ENCODE assay signal across 8 cellular contexts in the genomic region with DNA sequence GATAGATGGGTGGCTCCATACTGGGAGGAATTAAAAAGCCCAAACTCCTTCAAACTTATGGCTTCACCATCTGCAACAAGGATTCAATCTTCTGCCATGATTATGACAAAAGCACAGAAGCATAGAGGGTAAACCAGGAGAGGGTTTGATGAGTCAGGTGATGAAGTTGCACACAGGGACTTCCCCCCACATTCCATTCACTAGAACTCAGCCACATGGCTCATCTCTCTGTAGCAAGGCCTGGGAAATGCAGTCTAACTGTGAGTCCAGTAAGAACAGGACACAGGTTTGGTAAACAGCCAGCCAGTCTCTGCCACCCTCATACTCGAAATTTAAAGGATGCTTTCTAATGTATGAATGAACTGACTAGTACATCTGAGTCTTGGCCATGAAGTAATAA.
A peak's percentile ranks its signal among the peaks of the same experiment; 100 is the strongest.
DNase-seq lines count a peak whose midpoint lies in the region; ATAC-seq, FAIRE-seq and TF ChIP-seq lines count a peak whose summit lies in the region.

No MANE protein-coding gene starts in this region.

- DNase-seq in A549 (ENCODE audit: low read depth in 1 of 2, low spot score in 1 of 2) (peak; percentile 59 to 69), WTC11 (ENCODE audit: low spot score) (no peak), transverse colon (no peak), germinal center (ENCODE audit: low spot score) (no peak)
- DNase-seq in stimulated activated effector memory CD8-positive, alpha-beta T cell treated with anti-CD3 and anti-CD28 coated beads, Interleukin-12 subunit alpha, Interleukin-12 subunit beta, amount 100 ng/mL, for 72 hours (ENCODE audit: low spot score in 2 of 2): peak in 1 of 2 donors; percentile 67

- TF ChIP-seq POLR2A in A549 (IDR thresholded peaks at IDR 0.05; ENCODE audit: low read length) (no peak), gastroesophageal sphincter (IDR thresholded peaks at IDR 0.05) (no peak), transverse colon (IDR thresholded peaks at IDR 0.05) (no peak)

- no peak for TF ChIP-seq EP300 in A549 (IDR thresholded peaks at IDR 0.05)
- TF ChIP-seq EP300 in gastroesophageal sphincter (IDR thresholded peaks at IDR 0.05): no peak
- no peak for TF ChIP-seq EP300 in transverse colon (IDR thresholded peaks at IDR 0.05; ENCODE audit: low read depth)

- H3K4me3 ChIP-seq in A549 (no peak overlapping the region), gastroesophageal sphincter (no peak overlapping the region), transverse colon (no peak overlapping the region)

- 9% methylated on average over 1 of the region's 1 CpG for WGBS in A549 (ENCODE audit: missing lambda C conversion rate)
- WGBS in gastroesophageal sphincter (ENCODE audit: low coverage in 1 of 2), 2 donors: 25 to 50% methylated on average over 1 of the region's 1 CpG
- WGBS in transverse colon (ENCODE audit: low coverage in 1 of 2), 2 donors: 29 to 55% methylated on average over 1 of the region's 1 CpG

- H3K9me3 Mint-ChIP-seq in WTC11: no peaks in the 10 kb centered on the region
- no peaks in the 10 kb centered on the region for H3K9me3 Mint-ChIP-seq in stimulated activated effector memory CD8-positive, alpha-beta T cell treated with anti-CD3 and anti-CD28 coated beads, Interleukin-12 subunit alpha, Interleukin-12 subunit beta, amount 100 ng/mL, for 72 hours

- H3K27me3 Mint-ChIP-seq in WTC11 (ENCODE audit: low read depth): no peaks in the 10 kb centered on the region

- peaks cover 7% of the 10 kb centered on the region for H3K4me1 Mint-ChIP-seq in WTC11
- peaks cover 69% of the 10 kb centered on the region for H3K4me1 Mint-ChIP-seq in stimulated activated effector memory CD8-positive, alpha-beta T cell treated with anti-CD3 and anti-CD28 coated beads, Interleukin-12 subunit alpha, Interleukin-12 subunit beta, amount 100 ng/mL, for 72 hours

- H3K27me3 ChIP-seq in gastroesophageal sphincter (no peaks in the 10 kb centered on the region), transverse colon (no peaks in the 10 kb centered on the region)

- CTCF ChIA-PET in A549 (lab: Yijun Ruan, JAX) (no interaction called here), WTC11 (lab: Charles Lee) (no interaction called here)

- intact Hi-C loops in transverse colon (cut with DNase I; ENCODE audit: low total_unique reads): no loop called here

- no peak overlapping the region for H3K4me3 Mint-ChIP-seq in WTC11
- peak overlapping the region; percentile 15 for H3K4me3 Mint-ChIP-seq in stimulated activated effector memory CD8-positive, alpha-beta T cell treated with anti-CD3 and anti-CD28 coated beads, Interleukin-12 subunit alpha, Interleukin-12 subunit beta, amount 100 ng/mL, for 72 hours

- in situ Hi-C loops in transverse colon (cut with MboI; ENCODE audit: low pct_ligation_motif_present in 1 of 4, low pct_unique_long_range_greater_than_20kb in 1 of 4, low sequenced_read_pairs in 3 of 4): no loop called here

- no peaks in the 10 kb centered on the region for H3K36me3 ChIP-seq in gastroesophageal sphincter
- H3K36me3 ChIP-seq in transverse colon: no peaks in the 10 kb centered on the region

- 0 out of 2 replicates have a peak overlapping the region, but pooled peaks have one; percentile 73 for H3K27ac Mint-ChIP-seq in WTC11
- H3K27ac Mint-ChIP-seq in stimulated activated effector memory CD8-positive, alpha-beta T cell treated with anti-CD3 and anti-CD28 coated beads, Interleukin-12 subunit alpha, Interleukin-12 subunit beta, amount 100 ng/mL, for 72 hours: peak overlapping the region; percentile 77

- TF ChIP-seq RAD21 in A549 (conservative IDR thresholded peaks at IDR 0.05 in 1 of 2, IDR thresholded peaks at IDR 0.05 in 1 of 2): no peak

- H3K9me3 ChIP-seq in A549 (no peaks in the 10 kb centered on the region), gastroesophageal sphincter (no peaks in the 10 kb centered on the region), transverse colon (no peaks in the 10 kb centered on the region)

- peak overlapping the region; percentile 30 for H3K4me2 ChIP-seq in A549

- POLR2A ChIA-PET in A549 (lab: Yijun Ruan, JAX): no interaction called here
- POLR2A ChIA-PET in WTC11 (lab: Charles Lee): no interaction called here

- TF ChIP-seq CTCF in A549 (IDR thresholded peaks at IDR 0.05) (no peak), WTC11 (IDR thresholded peaks at IDR 0.05) (no peak), gastroesophageal sphincter (IDR thresholded peaks at IDR 0.05) (no peak), transverse colon (IDR thresholded peaks at IDR 0.05) (no peak)

- no peak for FAIRE-seq in A549 (lab: Jason Lieb, UNC)

- H3K4me1 ChIP-seq in A549: peaks cover 22% of the 10 kb centered on the region
- H3K4me1 ChIP-seq in gastroesophageal sphincter: peaks cover 0 to 18% (median 0%) of the 10 kb centered on the region in 3 donors
- no peaks in the 10 kb centered on the region for H3K4me1 ChIP-seq in transverse colon

- H3K36me3 Mint-ChIP-seq in WTC11: no peaks in the 10 kb centered on the region
- H3K36me3 Mint-ChIP-seq in stimulated activated effector memory CD8-positive, alpha-beta T cell treated with anti-CD3 and anti-CD28 coated beads, Interleukin-12 subunit alpha, Interleukin-12 subunit beta, amount 100 ng/mL, for 72 hours: peaks cover 25% of the 10 kb centered on the region

- peak overlapping the region in 1 of 2 experiments; percentile 48; a peak in 2 of 6 replicates for H3K27ac ChIP-seq in A549
- H3K27ac ChIP-seq in gastroesophageal sphincter: no peak overlapping the region
- no peak overlapping the region for H3K27ac ChIP-seq in transverse colon

- ATAC-seq in A549 (peak; percentile 97 to 99), GM21786 (IDR thresholded peaks at IDR 0.05; ENCODE audit: unreplicated experiment) (peak; percentile 33), WTC11 (peak; percentile 77), gastroesophageal sphincter (peak; percentile 78), HG03196 (IDR thresholded peaks at IDR 0.05; ENCODE audit: unreplicated experiment) (no peak)
- ATAC-seq in stimulated activated effector memory CD8-positive, alpha-beta T cell treated with anti-CD3 and anti-CD28 coated beads, Interleukin-12 subunit alpha, Interleukin-12 subunit beta, amount 100 ng/mL, for 72 hours: peak; percentile 98

TF ChIP-seq in A549, 52 proteins besides CTCF, POLR2A, EP300 and RAD21 (continues in another document):
- TF ChIP-seq, protein P1, sequence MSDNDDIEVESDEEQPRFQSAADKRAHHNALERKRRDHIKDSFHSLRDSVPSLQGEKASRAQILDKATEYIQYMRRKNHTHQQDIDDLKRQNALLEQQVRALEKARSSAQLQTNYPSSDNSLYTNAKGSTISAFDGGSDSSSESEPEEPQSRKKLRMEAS (IDR thresholded peaks at IDR 0.05): peak; percentile 63
- no peak for TF ChIP-seq ZFP36 (IDR thresholded peaks at IDR 0.05; ENCODE audit: borderline replicate concordance, partially characterized antibody)
- TF ChIP-seq CEBPB (IDR thresholded peaks at IDR 0.05): peak in 1 of 2 experiments; percentile 54; a peak in 1 of 4 replicates
- no peak for TF ChIP-seq FOSL2 (IDR thresholded peaks at IDR 0.05)
- peak; percentile 64 for TF ChIP-seq FOSL2 (CRISPR knock-in tag; IDR thresholded peaks at IDR 0.05)
- TF ChIP-seq, protein P2, sequence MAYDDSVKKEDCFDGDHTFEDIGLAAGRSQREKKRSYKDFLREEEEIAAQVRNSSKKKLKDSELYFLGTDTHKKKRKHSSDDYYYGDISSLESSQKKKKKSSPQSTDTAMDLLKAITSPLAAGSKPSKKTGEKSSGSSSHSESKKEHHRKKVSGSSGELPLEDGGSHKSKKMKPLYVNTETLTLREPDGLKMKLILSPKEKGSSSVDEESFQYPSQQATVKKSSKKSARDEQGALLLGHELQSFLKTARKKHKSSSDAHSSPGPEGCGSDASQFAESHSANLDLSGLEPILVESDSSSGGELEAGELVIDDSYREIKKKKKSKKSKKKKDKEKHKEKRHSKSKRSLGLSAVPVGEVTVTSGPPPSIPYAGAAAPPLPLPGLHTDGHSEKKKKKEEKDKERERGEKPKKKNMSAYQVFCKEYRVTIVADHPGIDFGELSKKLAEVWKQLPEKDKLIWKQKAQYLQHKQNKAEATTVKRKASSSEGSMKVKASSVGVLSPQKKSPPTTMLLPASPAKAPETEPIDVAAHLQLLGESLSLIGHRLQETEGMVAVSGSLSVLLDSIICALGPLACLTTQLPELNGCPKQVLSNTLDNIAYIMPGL (CRISPR knock-in tag; IDR thresholded peaks at IDR 0.05; ENCODE audit: borderline replicate concordance): no peak
- TF ChIP-seq NPAS2 (CRISPR knock-in tag; IDR thresholded peaks at IDR 0.05; ENCODE audit: borderline replicate concordance): no peak

TF ChIP-seq in WTC11, 78 proteins besides CTCF, POLR2A, EP300 and RAD21 (continues in another document):
- TF ChIP-seq, protein P3, sequence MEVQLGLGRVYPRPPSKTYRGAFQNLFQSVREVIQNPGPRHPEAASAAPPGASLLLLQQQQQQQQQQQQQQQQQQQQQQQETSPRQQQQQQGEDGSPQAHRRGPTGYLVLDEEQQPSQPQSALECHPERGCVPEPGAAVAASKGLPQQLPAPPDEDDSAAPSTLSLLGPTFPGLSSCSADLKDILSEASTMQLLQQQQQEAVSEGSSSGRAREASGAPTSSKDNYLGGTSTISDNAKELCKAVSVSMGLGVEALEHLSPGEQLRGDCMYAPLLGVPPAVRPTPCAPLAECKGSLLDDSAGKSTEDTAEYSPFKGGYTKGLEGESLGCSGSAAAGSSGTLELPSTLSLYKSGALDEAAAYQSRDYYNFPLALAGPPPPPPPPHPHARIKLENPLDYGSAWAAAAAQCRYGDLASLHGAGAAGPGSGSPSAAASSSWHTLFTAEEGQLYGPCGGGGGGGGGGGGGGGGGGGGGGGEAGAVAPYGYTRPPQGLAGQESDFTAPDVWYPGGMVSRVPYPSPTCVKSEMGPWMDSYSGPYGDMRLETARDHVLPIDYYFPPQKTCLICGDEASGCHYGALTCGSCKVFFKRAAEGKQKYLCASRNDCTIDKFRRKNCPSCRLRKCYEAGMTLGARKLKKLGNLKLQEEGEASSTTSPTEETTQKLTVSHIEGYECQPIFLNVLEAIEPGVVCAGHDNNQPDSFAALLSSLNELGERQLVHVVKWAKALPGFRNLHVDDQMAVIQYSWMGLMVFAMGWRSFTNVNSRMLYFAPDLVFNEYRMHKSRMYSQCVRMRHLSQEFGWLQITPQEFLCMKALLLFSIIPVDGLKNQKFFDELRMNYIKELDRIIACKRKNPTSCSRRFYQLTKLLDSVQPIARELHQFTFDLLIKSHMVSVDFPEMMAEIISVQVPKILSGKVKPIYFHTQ (CRISPR knock-in tag; IDR thresholded peaks at IDR 0.05): no peak
- TF ChIP-seq, protein P4, sequence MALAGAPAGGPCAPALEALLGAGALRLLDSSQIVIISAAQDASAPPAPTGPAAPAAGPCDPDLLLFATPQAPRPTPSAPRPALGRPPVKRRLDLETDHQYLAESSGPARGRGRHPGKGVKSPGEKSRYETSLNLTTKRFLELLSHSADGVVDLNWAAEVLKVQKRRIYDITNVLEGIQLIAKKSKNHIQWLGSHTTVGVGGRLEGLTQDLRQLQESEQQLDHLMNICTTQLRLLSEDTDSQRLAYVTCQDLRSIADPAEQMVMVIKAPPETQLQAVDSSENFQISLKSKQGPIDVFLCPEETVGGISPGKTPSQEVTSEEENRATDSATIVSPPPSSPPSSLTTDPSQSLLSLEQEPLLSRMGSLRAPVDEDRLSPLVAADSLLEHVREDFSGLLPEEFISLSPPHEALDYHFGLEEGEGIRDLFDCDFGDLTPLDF (CRISPR knock-in tag; IDR thresholded peaks at IDR 0.05): no peak
- no peak for TF ChIP-seq NFATC4 (CRISPR knock-in tag; IDR thresholded peaks at IDR 0.05)
- TF ChIP-seq ATF1 (CRISPR knock-in tag; IDR thresholded peaks at IDR 0.05): no peak
- TF ChIP-seq NFE2L1 (CRISPR knock-in tag; IDR thresholded peaks at IDR 0.05): no peak

Comparison
In these comparisons a context has a peak if more than half of its experiments do, and no peak if none do; other contexts are left out.
1. DNase-seq: peak in A549 (2 of 2); none in WTC11 (single experiment), transverse colon (single experiment) and germinal center (single experiment).